Comparison of ENCODE assay signal across 8 cellular contexts in genomic region chr22:33302049-33302545, GRCh38.
DNase-seq lines count a peak whose midpoint lies in the region; ATAC-seq and TF ChIP-seq lines count a peak whose summit lies in the region.

No MANE protein-coding gene starts in this region.

- intact Hi-C loops in esophagus muscularis mucosa (cut with DNase I), result loop anchor here (5.0 kb wide), 2 partner anchors 275 to 805 kb away; no protein-coding TSS in a partner anchor

- no peaks in the 10 kb centered on the region for H3K36me3 Mint-ChIP-seq in stimulated activated effector memory CD8-positive, alpha-beta T cell treated with anti-CD3 and anti-CD28 coated beads, Interleukin-12 subunit alpha, Interleukin-12 subunit beta, amount 100 ng/mL, for 72 hours

- TF ChIP-seq EP300 in esophagus muscularis mucosa (IDR thresholded peaks at IDR 0.05), result no peak

- no peak for TF ChIP-seq POLR2A in esophagus muscularis mucosa (IDR thresholded peaks at IDR 0.05; ENCODE audit: low read depth)

- no peak overlapping the region for H3K27ac ChIP-seq in esophagus muscularis mucosa (replicated peaks in 1 of 4)

- peak; percentile 42 for ATAC-seq in HG02623 (IDR thresholded peaks at IDR 0.05; ENCODE audit: unreplicated experiment)
- peak; percentile 50 for ATAC-seq in stimulated activated effector memory CD8-positive, alpha-beta T cell treated with anti-CD3 and anti-CD28 coated beads, Interleukin-12 subunit alpha, Interleukin-12 subunit beta, amount 100 ng/mL, for 72 hours
- no peak for ATAC-seq in HG02571 (IDR thresholded peaks at IDR 0.05; ENCODE audit: unreplicated experiment)

- DNase-seq in EH (ENCODE audit: low read depth), result peak; percentile 74
- peak; percentile 47 to 78 for DNase-seq in NCI-H524 (lab: John Stamatoyannopoulos, UW)
- peak; percentile 74 for DNase-seq in activated CD8-positive, alpha-beta memory T cell treated with anti-CD3 and anti-CD28 coated beads for 24 hours
- no peak for DNase-seq in esophagus muscularis mucosa (ENCODE audit: extremely low spot score)
- peak; percentile 85 for DNase-seq in mucosa of gallbladder (ENCODE audit: low spot score)
- peak; percentile 10 to 65 for DNase-seq in stimulated activated effector memory CD8-positive, alpha-beta T cell treated with anti-CD3 and anti-CD28 coated beads, Interleukin-12 subunit alpha, Interleukin-12 subunit beta, amount 100 ng/mL, for 72 hours (ENCODE audit: low spot score in 2 of 2)

- peaks cover 0 to 10% (median 4%) of the 10 kb centered on the region in 4 donors for H3K36me3 ChIP-seq in esophagus muscularis mucosa

- 40% methylated on average over 7 of the region's 10 CpGs for WGBS in esophagus muscularis mucosa

- H3K9me3 ChIP-seq in esophagus muscularis mucosa, result no peaks in the 10 kb centered on the region

- no peak overlapping the region for H3K4me3 ChIP-seq in esophagus muscularis mucosa

- H3K9me3 Mint-ChIP-seq in stimulated activated effector memory CD8-positive, alpha-beta T cell treated with anti-CD3 and anti-CD28 coated beads, Interleukin-12 subunit alpha, Interleukin-12 subunit beta, amount 100 ng/mL, for 72 hours, result no peaks in the 10 kb centered on the region

- no peak overlapping the region for H3K27ac Mint-ChIP-seq in stimulated activated effector memory CD8-positive, alpha-beta T cell treated with anti-CD3 and anti-CD28 coated beads, Interleukin-12 subunit alpha, Interleukin-12 subunit beta, amount 100 ng/mL, for 72 hours

- H3K27me3 ChIP-seq in esophagus muscularis mucosa, result no peaks in the 10 kb centered on the region

- TF ChIP-seq CTCF in esophagus muscularis mucosa (IDR thresholded peaks at IDR 0.05), result peak; percentile 79 to 97 (median 80)

- H3K4me3 Mint-ChIP-seq in stimulated activated effector memory CD8-positive, alpha-beta T cell treated with anti-CD3 and anti-CD28 coated beads, Interleukin-12 subunit alpha, Interleukin-12 subunit beta, amount 100 ng/mL, for 72 hours, result no peak overlapping the region

- no peaks in the 10 kb centered on the region for H3K4me1 Mint-ChIP-seq in stimulated activated effector memory CD8-positive, alpha-beta T cell treated with anti-CD3 and anti-CD28 coated beads, Interleukin-12 subunit alpha, Interleukin-12 subunit beta, amount 100 ng/mL, for 72 hours

- H3K4me1 ChIP-seq in esophagus muscularis mucosa, result peaks cover 14 to 25% (median 19%) of the 10 kb centered on the region in 4 donors
